1 cellular context compared by ENCODE assay signal in the genomic region with DNA sequence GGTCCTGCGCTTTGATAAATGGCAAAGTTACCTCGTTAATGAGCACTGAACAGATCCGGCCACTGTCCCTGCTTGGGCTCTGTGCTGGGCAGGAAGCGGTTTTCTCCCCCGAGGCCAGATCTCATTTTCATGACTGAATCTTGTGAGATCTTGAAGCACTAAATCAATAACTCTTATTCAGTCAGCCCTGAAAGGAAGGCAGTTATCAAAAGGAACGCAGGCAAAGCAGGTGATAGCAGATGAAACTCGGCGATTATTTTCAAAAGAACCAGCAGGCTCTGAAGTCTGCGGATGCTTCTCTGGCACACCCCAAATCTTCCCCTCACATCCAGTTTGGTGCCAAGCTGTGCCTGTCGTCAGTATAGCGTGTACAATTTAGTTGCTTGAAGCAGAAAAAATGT.
TF ChIP-seq lines count a peak whose summit lies in the region.

No MANE protein-coding gene starts in this region.

TF ChIP-seq in K562, 482 proteins besides CTCF, POLR2A, EP300 and RAD21 (continued from another document and continues in another):
- TF ChIP-seq, protein P1, sequence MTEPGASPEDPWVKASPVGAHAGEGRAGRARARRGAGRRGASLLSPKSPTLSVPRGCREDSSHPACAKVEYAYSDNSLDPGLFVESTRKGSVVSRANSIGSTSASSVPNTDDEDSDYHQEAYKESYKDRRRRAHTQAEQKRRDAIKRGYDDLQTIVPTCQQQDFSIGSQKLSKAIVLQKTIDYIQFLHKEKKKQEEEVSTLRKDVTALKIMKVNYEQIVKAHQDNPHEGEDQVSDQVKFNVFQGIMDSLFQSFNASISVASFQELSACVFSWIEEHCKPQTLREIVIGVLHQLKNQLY (CRISPR knock-in tag; conservative IDR thresholded peaks at IDR 0.05) = no peak
- TF ChIP-seq ADNP (tag; IDR thresholded peaks at IDR 0.05) (no peak), NCOA2 (IDR thresholded peaks at IDR 0.05; ENCODE audit: partially characterized antibody in 2 of 2) (no peak), XRCC4 (IDR thresholded peaks at IDR 0.05; ENCODE audit: extremely low read depth, insufficient read depth, insufficient read length) (no peak), CHD1 (IDR thresholded peaks at IDR 0.05; ENCODE audit: low read length) (no peak), POLR3A (IDR thresholded peaks at IDR 0.05; ENCODE audit: borderline replicate concordance, extremely low read depth, insufficient read depth, insufficient read length) (no peak), MECOM (CRISPR knock-in tag; IDR thresholded peaks at IDR 0.05) (no peak), CAMTA2 (CRISPR knock-in tag; conservative IDR thresholded peaks at IDR 0.05) (no peak), HCFC1 (IDR thresholded peaks at IDR 0.05; ENCODE audit: low read depth, low read length) (no peak), JUNB (CRISPR knock-in tag; conservative IDR thresholded peaks at IDR 0.05) (no peak), ARID1B (IDR thresholded peaks at IDR 0.05) (peak; percentile 40; the same call in 1 of the 2 replicates), BHLHE40 (IDR thresholded peaks at IDR 0.05; ENCODE audit: low read length) (no peak), FOXP1 (CRISPR knock-in tag; IDR thresholded peaks at IDR 0.05) (no peak), MEIS2 (IDR thresholded peaks at IDR 0.05; ENCODE audit: partially characterized antibody) (peak; percentile 67), ZNF695 (CRISPR knock-in tag; IDR thresholded peaks at IDR 0.05) (no peak), ZNF445 (CRISPR knock-in tag; IDR thresholded peaks at IDR 0.05; ENCODE audit: low read depth) (no peak), TCF7 (IDR thresholded peaks at IDR 0.05; ENCODE audit: borderline replicate concordance) (no peak), NR4A1 (CRISPR knock-in tag; IDR thresholded peaks at IDR 0.05) (no peak), NR4A1 (tag; IDR thresholded peaks at IDR 0.05) (no peak), PHB2 (IDR thresholded peaks at IDR 0.05; ENCODE audit: low read depth) (no peak), CBX1 (IDR thresholded peaks at IDR 0.05; ENCODE audit: low read depth) (no peak), NR2C1 (IDR thresholded peaks at IDR 0.05) (no peak), NR2C1 (tag; IDR thresholded peaks at IDR 0.05) (no peak), BACH1 (tag; IDR thresholded peaks at IDR 0.05) (no peak), IFI16 (CRISPR knock-in tag; IDR thresholded peaks at IDR 0.05) (no peak), RBM17 (IDR thresholded peaks at IDR 0.05; ENCODE audit: borderline replicate concordance, low read depth, low read length) (no peak), HDAC1 (IDR thresholded peaks at IDR 0.05) (no peak), NCOA6 (IDR thresholded peaks at IDR 0.05) (no peak), SRF (CRISPR knock-in tag; IDR thresholded peaks at IDR 0.05) (no peak), MAFG (tag; conservative IDR thresholded peaks at IDR 0.05) (no peak), LARP7 (IDR thresholded peaks at IDR 0.05) (no peak), EGR1 (conservative IDR thresholded peaks at IDR 0.05) (no peak), KHSRP (IDR thresholded peaks at IDR 0.05) (no peak), XRCC5 (IDR thresholded peaks at IDR 0.05; ENCODE audit: low read depth, low read length) (no peak)
- TF ChIP-seq, protein P2, sequence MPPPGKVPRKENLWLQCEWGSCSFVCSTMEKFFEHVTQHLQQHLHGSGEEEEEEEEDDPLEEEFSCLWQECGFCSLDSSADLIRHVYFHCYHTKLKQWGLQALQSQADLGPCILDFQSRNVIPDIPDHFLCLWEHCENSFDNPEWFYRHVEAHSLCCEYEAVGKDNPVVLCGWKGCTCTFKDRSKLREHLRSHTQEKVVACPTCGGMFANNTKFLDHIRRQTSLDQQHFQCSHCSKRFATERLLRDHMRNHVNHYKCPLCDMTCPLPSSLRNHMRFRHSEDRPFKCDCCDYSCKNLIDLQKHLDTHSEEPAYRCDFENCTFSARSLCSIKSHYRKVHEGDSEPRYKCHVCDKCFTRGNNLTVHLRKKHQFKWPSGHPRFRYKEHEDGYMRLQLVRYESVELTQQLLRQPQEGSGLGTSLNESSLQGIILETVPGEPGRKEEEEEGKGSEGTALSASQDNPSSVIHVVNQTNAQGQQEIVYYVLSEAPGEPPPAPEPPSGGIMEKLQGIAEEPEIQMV (tag; conservative IDR thresholded peaks at IDR 0.05; ENCODE audit: low read depth) = no peak
- TF ChIP-seq, protein P3, sequence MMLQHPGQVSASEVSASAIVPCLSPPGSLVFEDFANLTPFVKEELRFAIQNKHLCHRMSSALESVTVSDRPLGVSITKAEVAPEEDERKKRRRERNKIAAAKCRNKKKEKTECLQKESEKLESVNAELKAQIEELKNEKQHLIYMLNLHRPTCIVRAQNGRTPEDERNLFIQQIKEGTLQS (IDR thresholded peaks at IDR 0.05) = no peak
- TF ChIP-seq, protein P3 (CRISPR knock-in tag; conservative IDR thresholded peaks at IDR 0.05) = no peak
- TF ChIP-seq, protein P4, sequence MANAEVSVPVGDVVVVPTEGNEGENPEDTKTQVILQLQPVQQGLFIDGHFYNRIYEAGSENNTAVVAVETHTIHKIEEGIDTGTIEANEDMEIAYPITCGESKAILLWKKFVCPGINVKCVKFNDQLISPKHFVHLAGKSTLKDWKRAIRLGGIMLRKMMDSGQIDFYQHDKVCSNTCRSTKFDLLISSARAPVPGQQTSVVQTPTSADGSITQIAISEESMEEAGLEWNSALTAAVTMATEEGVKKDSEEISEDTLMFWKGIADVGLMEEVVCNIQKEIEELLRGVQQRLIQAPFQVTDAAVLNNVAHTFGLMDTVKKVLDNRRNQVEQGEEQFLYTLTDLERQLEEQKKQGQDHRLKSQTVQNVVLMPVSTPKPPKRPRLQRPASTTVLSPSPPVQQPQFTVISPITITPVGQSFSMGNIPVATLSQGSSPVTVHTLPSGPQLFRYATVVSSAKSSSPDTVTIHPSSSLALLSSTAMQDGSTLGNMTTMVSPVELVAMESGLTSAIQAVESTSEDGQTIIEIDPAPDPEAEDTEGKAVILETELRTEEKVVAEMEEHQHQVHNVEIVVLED (CRISPR knock-in tag; IDR thresholded peaks at IDR 0.05) = no peak
- TF ChIP-seq, protein P5, sequence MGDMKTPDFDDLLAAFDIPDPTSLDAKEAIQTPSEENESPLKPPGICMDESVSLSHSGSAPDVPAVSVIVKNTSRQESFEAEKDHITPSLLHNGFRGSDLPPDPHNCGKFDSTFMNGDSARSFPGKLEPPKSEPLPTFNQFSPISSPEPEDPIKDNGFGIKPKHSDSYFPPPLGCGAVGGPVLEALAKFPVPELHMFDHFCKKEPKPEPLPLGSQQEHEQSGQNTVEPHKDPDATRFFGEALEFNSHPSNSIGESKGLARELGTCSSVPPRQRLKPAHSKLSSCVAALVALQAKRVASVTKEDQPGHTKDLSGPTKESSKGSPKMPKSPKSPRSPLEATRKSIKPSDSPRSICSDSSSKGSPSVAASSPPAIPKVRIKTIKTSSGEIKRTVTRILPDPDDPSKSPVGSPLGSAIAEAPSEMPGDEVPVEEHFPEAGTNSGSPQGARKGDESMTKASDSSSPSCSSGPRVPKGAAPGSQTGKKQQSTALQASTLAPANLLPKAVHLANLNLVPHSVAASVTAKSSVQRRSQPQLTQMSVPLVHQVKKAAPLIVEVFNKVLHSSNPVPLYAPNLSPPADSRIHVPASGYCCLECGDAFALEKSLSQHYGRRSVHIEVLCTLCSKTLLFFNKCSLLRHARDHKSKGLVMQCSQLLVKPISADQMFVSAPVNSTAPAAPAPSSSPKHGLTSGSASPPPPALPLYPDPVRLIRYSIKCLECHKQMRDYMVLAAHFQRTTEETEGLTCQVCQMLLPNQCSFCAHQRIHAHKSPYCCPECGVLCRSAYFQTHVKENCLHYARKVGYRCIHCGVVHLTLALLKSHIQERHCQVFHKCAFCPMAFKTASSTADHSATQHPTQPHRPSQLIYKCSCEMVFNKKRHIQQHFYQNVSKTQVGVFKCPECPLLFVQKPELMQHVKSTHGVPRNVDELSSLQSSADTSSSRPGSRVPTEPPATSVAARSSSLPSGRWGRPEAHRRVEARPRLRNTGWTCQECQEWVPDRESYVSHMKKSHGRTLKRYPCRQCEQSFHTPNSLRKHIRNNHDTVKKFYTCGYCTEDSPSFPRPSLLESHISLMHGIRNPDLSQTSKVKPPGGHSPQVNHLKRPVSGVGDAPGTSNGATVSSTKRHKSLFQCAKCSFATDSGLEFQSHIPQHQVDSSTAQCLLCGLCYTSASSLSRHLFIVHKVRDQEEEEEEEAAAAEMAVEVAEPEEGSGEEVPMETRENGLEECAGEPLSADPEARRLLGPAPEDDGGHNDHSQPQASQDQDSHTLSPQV (IDR thresholded peaks at IDR 0.05) = no peak
- TF ChIP-seq, protein P6, sequence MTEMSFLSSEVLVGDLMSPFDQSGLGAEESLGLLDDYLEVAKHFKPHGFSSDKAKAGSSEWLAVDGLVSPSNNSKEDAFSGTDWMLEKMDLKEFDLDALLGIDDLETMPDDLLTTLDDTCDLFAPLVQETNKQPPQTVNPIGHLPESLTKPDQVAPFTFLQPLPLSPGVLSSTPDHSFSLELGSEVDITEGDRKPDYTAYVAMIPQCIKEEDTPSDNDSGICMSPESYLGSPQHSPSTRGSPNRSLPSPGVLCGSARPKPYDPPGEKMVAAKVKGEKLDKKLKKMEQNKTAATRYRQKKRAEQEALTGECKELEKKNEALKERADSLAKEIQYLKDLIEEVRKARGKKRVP (CRISPR knock-in tag; IDR thresholded peaks at IDR 0.05) = no peak
- TF ChIP-seq, protein P7, sequence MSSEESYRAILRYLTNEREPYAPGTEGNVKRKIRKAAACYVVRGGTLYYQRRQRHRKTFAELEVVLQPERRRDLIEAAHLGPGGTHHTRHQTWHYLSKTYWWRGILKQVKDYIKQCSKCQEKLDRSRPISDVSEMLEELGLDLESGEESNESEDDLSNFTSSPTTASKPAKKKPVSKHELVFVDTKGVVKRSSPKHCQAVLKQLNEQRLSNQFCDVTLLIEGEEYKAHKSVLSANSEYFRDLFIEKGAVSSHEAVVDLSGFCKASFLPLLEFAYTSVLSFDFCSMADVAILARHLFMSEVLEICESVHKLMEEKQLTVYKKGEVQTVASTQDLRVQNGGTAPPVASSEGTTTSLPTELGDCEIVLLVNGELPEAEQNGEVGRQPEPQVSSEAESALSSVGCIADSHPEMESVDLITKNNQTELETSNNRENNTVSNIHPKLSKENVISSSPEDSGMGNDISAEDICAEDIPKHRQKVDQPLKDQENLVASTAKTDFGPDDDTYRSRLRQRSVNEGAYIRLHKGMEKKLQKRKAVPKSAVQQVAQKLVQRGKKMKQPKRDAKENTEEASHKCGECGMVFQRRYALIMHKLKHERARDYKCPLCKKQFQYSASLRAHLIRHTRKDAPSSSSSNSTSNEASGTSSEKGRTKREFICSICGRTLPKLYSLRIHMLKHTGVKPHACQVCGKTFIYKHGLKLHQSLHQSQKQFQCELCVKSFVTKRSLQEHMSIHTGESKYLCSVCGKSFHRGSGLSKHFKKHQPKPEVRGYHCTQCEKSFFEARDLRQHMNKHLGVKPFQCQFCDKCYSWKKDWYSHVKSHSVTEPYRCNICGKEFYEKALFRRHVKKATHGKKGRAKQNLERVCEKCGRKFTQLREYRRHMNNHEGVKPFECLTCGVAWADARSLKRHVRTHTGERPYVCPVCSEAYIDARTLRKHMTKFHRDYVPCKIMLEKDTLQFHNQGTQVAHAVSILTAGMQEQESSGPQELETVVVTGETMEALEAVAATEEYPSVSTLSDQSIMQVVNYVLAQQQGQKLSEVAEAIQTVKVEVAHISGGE (CRISPR knock-in tag; IDR thresholded peaks at IDR 0.05) = peak in 1 of 3 experiments; percentile 45; a peak in 1 of 6 replicates
- TF ChIP-seq, protein P8, sequence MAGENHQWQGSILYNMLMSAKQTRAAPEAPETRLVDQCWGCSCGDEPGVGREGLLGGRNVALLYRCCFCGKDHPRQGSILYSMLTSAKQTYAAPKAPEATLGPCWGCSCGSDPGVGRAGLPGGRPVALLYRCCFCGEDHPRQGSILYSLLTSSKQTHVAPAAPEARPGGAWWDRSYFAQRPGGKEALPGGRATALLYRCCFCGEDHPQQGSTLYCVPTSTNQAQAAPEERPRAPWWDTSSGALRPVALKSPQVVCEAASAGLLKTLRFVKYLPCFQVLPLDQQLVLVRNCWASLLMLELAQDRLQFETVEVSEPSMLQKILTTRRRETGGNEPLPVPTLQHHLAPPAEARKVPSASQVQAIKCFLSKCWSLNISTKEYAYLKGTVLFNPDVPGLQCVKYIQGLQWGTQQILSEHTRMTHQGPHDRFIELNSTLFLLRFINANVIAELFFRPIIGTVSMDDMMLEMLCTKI (IDR thresholded peaks at IDR 0.05; ENCODE audit: partially characterized antibody) = no peak
- TF ChIP-seq, protein P9, sequence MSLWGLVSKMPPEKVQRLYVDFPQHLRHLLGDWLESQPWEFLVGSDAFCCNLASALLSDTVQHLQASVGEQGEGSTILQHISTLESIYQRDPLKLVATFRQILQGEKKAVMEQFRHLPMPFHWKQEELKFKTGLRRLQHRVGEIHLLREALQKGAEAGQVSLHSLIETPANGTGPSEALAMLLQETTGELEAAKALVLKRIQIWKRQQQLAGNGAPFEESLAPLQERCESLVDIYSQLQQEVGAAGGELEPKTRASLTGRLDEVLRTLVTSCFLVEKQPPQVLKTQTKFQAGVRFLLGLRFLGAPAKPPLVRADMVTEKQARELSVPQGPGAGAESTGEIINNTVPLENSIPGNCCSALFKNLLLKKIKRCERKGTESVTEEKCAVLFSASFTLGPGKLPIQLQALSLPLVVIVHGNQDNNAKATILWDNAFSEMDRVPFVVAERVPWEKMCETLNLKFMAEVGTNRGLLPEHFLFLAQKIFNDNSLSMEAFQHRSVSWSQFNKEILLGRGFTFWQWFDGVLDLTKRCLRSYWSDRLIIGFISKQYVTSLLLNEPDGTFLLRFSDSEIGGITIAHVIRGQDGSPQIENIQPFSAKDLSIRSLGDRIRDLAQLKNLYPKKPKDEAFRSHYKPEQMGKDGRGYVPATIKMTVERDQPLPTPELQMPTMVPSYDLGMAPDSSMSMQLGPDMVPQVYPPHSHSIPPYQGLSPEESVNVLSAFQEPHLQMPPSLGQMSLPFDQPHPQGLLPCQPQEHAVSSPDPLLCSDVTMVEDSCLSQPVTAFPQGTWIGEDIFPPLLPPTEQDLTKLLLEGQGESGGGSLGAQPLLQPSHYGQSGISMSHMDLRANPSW (CRISPR knock-in tag; IDR thresholded peaks at IDR 0.05) = no peak
- TF ChIP-seq, protein P10, sequence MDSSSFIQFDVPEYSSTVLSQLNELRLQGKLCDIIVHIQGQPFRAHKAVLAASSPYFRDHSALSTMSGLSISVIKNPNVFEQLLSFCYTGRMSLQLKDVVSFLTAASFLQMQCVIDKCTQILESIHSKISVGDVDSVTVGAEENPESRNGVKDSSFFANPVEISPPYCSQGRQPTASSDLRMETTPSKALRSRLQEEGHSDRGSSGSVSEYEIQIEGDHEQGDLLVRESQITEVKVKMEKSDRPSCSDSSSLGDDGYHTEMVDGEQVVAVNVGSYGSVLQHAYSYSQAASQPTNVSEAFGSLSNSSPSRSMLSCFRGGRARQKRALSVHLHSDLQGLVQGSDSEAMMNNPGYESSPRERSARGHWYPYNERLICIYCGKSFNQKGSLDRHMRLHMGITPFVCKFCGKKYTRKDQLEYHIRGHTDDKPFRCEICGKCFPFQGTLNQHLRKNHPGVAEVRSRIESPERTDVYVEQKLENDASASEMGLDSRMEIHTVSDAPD (CRISPR knock-in tag; IDR thresholded peaks at IDR 0.05) = no peak
- TF ChIP-seq, protein P11, sequence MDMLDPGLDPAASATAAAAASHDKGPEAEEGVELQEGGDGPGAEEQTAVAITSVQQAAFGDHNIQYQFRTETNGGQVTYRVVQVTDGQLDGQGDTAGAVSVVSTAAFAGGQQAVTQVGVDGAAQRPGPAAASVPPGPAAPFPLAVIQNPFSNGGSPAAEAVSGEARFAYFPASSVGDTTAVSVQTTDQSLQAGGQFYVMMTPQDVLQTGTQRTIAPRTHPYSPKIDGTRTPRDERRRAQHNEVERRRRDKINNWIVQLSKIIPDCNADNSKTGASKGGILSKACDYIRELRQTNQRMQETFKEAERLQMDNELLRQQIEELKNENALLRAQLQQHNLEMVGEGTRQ (CRISPR knock-in tag; IDR thresholded peaks at IDR 0.05) = no peak
